In the genomic region with DNA sequence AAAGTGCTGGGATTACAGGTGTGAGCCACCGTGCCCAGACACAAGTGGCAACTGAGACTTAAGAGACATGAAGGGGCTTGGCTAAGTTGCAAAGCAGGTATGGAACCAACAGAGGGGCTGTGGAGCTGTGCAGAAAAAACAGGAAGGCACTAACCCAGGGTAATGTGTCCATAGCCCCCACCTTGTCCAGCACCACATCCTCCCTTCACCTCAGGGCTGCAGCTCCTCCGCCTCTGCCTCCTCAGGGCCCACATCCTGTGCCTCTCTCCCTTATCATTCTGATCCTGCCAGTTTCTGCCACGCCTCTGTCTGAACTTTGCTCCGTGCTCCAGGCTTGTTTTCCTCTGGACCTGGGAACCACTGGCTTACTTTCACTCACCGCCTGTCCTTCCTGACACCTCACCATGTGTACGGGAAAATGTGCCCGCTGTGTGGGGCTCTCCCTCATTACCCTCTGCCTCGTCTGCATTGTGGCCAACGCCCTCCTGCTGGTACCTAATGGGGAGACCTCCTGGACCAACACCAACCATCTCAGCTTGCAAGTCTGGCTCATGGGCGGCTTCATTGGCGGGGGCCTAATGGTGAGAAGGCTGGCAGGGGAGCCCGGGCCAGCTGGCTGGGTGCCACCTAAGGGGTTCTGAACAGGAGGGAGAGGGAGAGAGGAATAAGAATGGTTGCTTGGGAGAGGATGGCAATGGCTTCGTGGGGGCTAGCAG, we compare ENCODE assay signal across 14 cellular contexts. TPM values are rescaled to one million over a fixed set of nuclear protein-coding genes. Genes with fewer than 3 reads are reported as not detected.
DNase-seq lines count a peak whose midpoint lies in the region; ATAC-seq and TF ChIP-seq lines count a peak whose summit lies in the region.
"Had no signal": no experiment of that assay in that cellular context is flagged by ENCODE, and none has a peak within 500 bp of the region (broad histone marks: within the 10 kb centered on the region; RNA-seq: fewer than 3 reads in every experiment).

A gene with protein sequence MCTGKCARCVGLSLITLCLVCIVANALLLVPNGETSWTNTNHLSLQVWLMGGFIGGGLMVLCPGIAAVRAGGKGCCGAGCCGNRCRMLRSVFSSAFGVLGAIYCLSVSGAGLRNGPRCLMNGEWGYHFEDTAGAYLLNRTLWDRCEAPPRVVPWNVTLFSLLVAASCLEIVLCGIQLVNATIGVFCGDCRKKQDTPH (plus strand): TSS at position 368 of the 716 bp plus-strand sequence. CDS start 37 bp downstream, at position 405.

- H3K4me1 ChIP-seq in stomach (peaks cover 0 to 18% (median 11%) of the 10 kb centered on the region in 4 donors), suprapubic skin (peaks cover 5% of the 10 kb centered on the region)

- POLR2A ChIA-PET in activated naive CD8-positive, alpha-beta T cell treated with anti-CD3 and anti-CD28 coated beads, Interleukin-2, amount 10 ng/mL, durations not matched to agents 7 days and 5 days (lab: Charles Lee) = interaction anchor here (0.6 to 1.7 kb wide), 7 partner anchors 17 to 120 kb away, joined by 3 to 6 read pairs (median 3); a partner anchor contains a TSS

- TF ChIP-seq CTCF in brain (conservative IDR thresholded peaks at IDR 0.05) (no peak), stomach (IDR thresholded peaks at IDR 0.05) (no peak), suprapubic skin (IDR thresholded peaks at IDR 0.05) (no peak)

- peaks cover 25% of the 10 kb centered on the region for H3K27me3 Mint-ChIP-seq in activated naive CD8-positive, alpha-beta T cell treated with anti-CD3 and anti-CD28 coated beads, Interleukin-2, amount 10 ng/mL, durations not matched to agents 7 days and 5 days
- H3K27me3 Mint-ChIP-seq in activated naive CD8-positive, alpha-beta T cell treated with anti-CD3 and anti-CD28 coated beads for 36 hours = no peaks in the 10 kb centered on the region
- H3K27me3 Mint-ChIP-seq in brain = peaks cover 16% of the 10 kb centered on the region

- peaks cover 0 to 32% (median 0%) of the 10 kb centered on the region in 3 donors for H3K27me3 ChIP-seq in stomach
- H3K27me3 ChIP-seq in suprapubic skin = peaks cover 7% of the 10 kb centered on the region

- H3K4me3 ChIP-seq in stomach (no peak within 1 kb of the TSS), suprapubic skin (no peak within 1 kb of the TSS)
- H3K4me3 ChIP-seq: SK-N-MC, spleen had no signal

- no peaks in the 10 kb centered on the region for H3K9me3 ChIP-seq in stomach
- no peaks in the 10 kb centered on the region for H3K9me3 ChIP-seq in suprapubic skin
- H3K9me3 ChIP-seq: spleen had no signal

- H3K4me1 Mint-ChIP-seq in activated naive CD8-positive, alpha-beta T cell treated with anti-CD3 and anti-CD28 coated beads, Interleukin-2, amount 10 ng/mL, durations not matched to agents 7 days and 5 days = peaks cover 13% of the 10 kb centered on the region
- H3K4me1 Mint-ChIP-seq in activated naive CD8-positive, alpha-beta T cell treated with anti-CD3 and anti-CD28 coated beads for 36 hours = peaks cover 7% of the 10 kb centered on the region
- H3K4me1 Mint-ChIP-seq in brain = peaks cover 10% of the 10 kb centered on the region

- peak within 1 kb of the TSS; percentile 17 for H3K4me3 Mint-ChIP-seq in activated naive CD8-positive, alpha-beta T cell treated with anti-CD3 and anti-CD28 coated beads, Interleukin-2, amount 10 ng/mL, durations not matched to agents 7 days and 5 days
- no peak within 1 kb of the TSS for H3K4me3 Mint-ChIP-seq in activated naive CD8-positive, alpha-beta T cell treated with anti-CD3 and anti-CD28 coated beads for 36 hours
- peak within 1 kb of the TSS in 1 of 5 experiments; percentile 30 for H3K4me3 Mint-ChIP-seq in brain

- peak within 1 kb of the TSS; percentile 62 for H3K27ac Mint-ChIP-seq in activated naive CD8-positive, alpha-beta T cell treated with anti-CD3 and anti-CD28 coated beads, Interleukin-2, amount 10 ng/mL, durations not matched to agents 7 days and 5 days
- no peak within 1 kb of the TSS for H3K27ac Mint-ChIP-seq in activated naive CD8-positive, alpha-beta T cell treated with anti-CD3 and anti-CD28 coated beads for 36 hours
- peak within 1 kb of the TSS; percentile 21 to 83 (median 52) for H3K27ac Mint-ChIP-seq in brain

- H3K36me3 Mint-ChIP-seq in activated naive CD8-positive, alpha-beta T cell treated with anti-CD3 and anti-CD28 coated beads, Interleukin-2, amount 10 ng/mL, durations not matched to agents 7 days and 5 days = no peaks in the 10 kb centered on the region
- no peaks in the 10 kb centered on the region for H3K36me3 Mint-ChIP-seq in activated naive CD8-positive, alpha-beta T cell treated with anti-CD3 and anti-CD28 coated beads for 36 hours
- H3K36me3 Mint-ChIP-seq in brain = no peaks in the 10 kb centered on the region

- no peak for TF ChIP-seq EP300 in stomach (IDR thresholded peaks at IDR 0.05)
- TF ChIP-seq EP300 in suprapubic skin (IDR thresholded peaks at IDR 0.05) = no peak

- WGBS in stomach, 5 donors = 25 to 45% (median 34%) methylated on average over 12 to 13 of the region's 13 CpGs
- WGBS in suprapubic skin = 42% methylated on average over 13 of the region's 13 CpGs

- TF ChIP-seq POLR2A in stomach (IDR thresholded peaks at IDR 0.05) (no peak), suprapubic skin (IDR thresholded peaks at IDR 0.05) (no peak)

- H3K9me3 Mint-ChIP-seq in activated naive CD8-positive, alpha-beta T cell treated with anti-CD3 and anti-CD28 coated beads, Interleukin-2, amount 10 ng/mL, durations not matched to agents 7 days and 5 days = no peaks in the 10 kb centered on the region
- no peaks in the 10 kb centered on the region for H3K9me3 Mint-ChIP-seq in activated naive CD8-positive, alpha-beta T cell treated with anti-CD3 and anti-CD28 coated beads for 36 hours
- peaks cover 0 to 3% (median 0%) of the 10 kb centered on the region in 5 experiments for H3K9me3 Mint-ChIP-seq in brain

- intact Hi-C loops in stomach (cut with DNase I; ENCODE audit: low total_unique reads) = no loop called here

- peak; percentile 52 for DNase-seq in activated naive CD8-positive, alpha-beta T cell treated with anti-CD3 and anti-CD28 coated beads, Interleukin-2, amount 10 ng/mL, durations not matched to agents 7 days and 5 days
- no peak for DNase-seq in activated naive CD8-positive, alpha-beta T cell treated with anti-CD3 and anti-CD28 coated beads for 36 hours
- DNase-seq in NCI-H446 treated with DMSO at 0.1 percent for 48 hours (lab: John Stamatoyannopoulos, UW) (peak; percentile 80), stomach (peak; percentile 76), suprapubic skin (ENCODE audit: low spot score in 2 of 2) (no peak), dedifferentiated amniotic fluid mesenchymal stem cell (ENCODE audit: extremely low spot score) (no peak)
- DNase-seq: NCI-H2029, spleen had no signal

- no peaks in the 10 kb centered on the region for H3K36me3 ChIP-seq in stomach
- no peaks in the 10 kb centered on the region for H3K36me3 ChIP-seq in suprapubic skin
- H3K36me3 ChIP-seq: spleen had no signal

- H3K27ac ChIP-seq in stomach (peak within 1 kb of the TSS; percentile 59 to 72 (median 63)), suprapubic skin (no peak within 1 kb of the TSS)
- H3K27ac ChIP-seq: SK-N-MC had no signal

- ATAC-seq in activated naive CD8-positive, alpha-beta T cell treated with anti-CD3 and anti-CD28 coated beads, Interleukin-2, amount 10 ng/mL, durations not matched to agents 7 days and 5 days (ENCODE audit: low read depth) = peak; percentile 100
- no peak for ATAC-seq in HG02884 (IDR thresholded peaks at IDR 0.05; ENCODE audit: unreplicated experiment)

RNA-seq across cellular contexts. Expression of the gene that starts here (rescaled TPM):
- not detected for total RNA-seq in activated naive CD8-positive, alpha-beta T cell treated with anti-CD3 and anti-CD28 coated beads, Interleukin-2, amount 10 ng/mL, durations not matched to agents 7 days and 5 days
- not detected for total RNA-seq in activated naive CD8-positive, alpha-beta T cell treated with anti-CD3 and anti-CD28 coated beads for 36 hours
- not detected for polyA plus RNA-seq in brain (ENCODE audit: insufficient read depth, low read depth, low replicate concordance)
- 100 to 1,000 TPM in 1 of 5 donors, 1 to 10 TPM in 2, not detected in 2; 6.7 to 199 (median 9.5) TPM for total RNA-seq in stomach
- 1 to 10 TPM; 2.3 to 9.1 (median 6.1) TPM for polyA plus RNA-seq in stomach
- total RNA-seq in suprapubic skin = not detected
- total RNA-seq: astrocyte, epithelial cell of proximal tubule, myocyte, spleen had no signal
- polyA plus RNA-seq: spleen had no signal

Comparison
In these comparisons a context has a peak if more than half of its experiments do, and no peak if none do; other contexts are left out.
1. Peak in DNase-seq and ATAC-seq in activated naive CD8-positive, alpha-beta T cell treated with anti-CD3 and anti-CD28 coated beads, Interleukin-2, amount 10 ng/mL, durations not matched to agents 7 days and 5 days; RNA of the gene not detected or under 1 TPM.
2. DNase-seq: peak in NCI-H446 treated with DMSO at 0.1 percent for 48 hours (single experiment) and stomach (single experiment); none in activated naive CD8-positive, alpha-beta T cell treated with anti-CD3 and anti-CD28 coated beads for 36 hours (single experiment), suprapubic skin (0 of 2) and dedifferentiated amniotic fluid mesenchymal stem cell (single experiment).